Comparison of ENCODE assay signal across 16 cellular contexts in the genomic region with DNA sequence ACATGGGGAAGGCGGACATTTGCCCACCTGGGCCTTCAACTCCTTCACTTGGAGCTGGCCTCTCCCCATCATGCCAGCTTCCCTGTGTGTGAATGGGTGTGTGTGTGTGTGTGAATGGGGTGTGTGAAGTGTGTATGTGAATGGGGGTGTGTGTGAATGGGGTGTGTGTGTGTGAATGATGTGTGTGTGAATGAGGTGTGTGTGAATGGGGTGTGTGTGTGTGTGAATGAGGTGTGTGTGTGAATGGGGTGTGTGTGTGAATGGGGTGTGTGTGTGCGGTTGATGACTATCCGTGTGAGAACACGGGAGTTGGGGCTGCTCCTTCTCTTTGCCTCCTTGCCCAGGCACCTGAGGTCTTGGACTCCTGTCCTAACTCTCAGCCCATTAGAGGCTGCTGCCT.
"Had no signal": no experiment of that assay in that cellular context is flagged by ENCODE, and none has a peak within 500 bp of the region (broad histone marks: within the 10 kb centered on the region; RNA-seq: fewer than 3 reads in every experiment).

No MANE protein-coding gene starts in this region.

- H3K27ac ChIP-seq: colonic mucosa, hepatocyte, right atrium auricular region, sigmoid colon, skin epidermis, tibial artery, vagina had no signal

- H3K4me3 Mint-ChIP-seq: endodermal cell; naive B cell; nephron; stimulated activated naive CD8-positive, alpha-beta T cell treated with anti-CD3 and anti-CD28 coated beads, Interleukin-15, Interleukin-2, amounts not matched to agents 100 ng/mL and 50 ng/mL, for 24 hours had no signal

- H3K27me3 Mint-ChIP-seq: naive B cell; stimulated activated naive CD8-positive, alpha-beta T cell treated with anti-CD3 and anti-CD28 coated beads, Interleukin-15, Interleukin-2, amounts not matched to agents 100 ng/mL and 50 ng/mL, for 24 hours had no signal

- H3K27ac Mint-ChIP-seq: endodermal cell; nephron; stimulated activated naive CD8-positive, alpha-beta T cell treated with anti-CD3 and anti-CD28 coated beads, Interleukin-15, Interleukin-2, amounts not matched to agents 100 ng/mL and 50 ng/mL, for 24 hours had no signal

- H3K9me3 Mint-ChIP-seq: endodermal cell; naive B cell; nephron; stimulated activated naive CD8-positive, alpha-beta T cell treated with anti-CD3 and anti-CD28 coated beads, Interleukin-15, Interleukin-2, amounts not matched to agents 100 ng/mL and 50 ng/mL, for 24 hours had no signal

- FAIRE-seq: endothelial cell of umbilical vein had no signal

- H3K36me3 Mint-ChIP-seq: naive B cell had no signal

- H3K4me1 Mint-ChIP-seq: endodermal cell had no signal

- DNase-seq: colonic mucosa; effector CD4-positive, alpha-beta T cell; endodermal cell; foreskin melanocyte; head of caudate nucleus; mesendoderm; naive B cell; sigmoid colon; tibial artery had no signal
